Comparison of ENCODE assay signal across 9 cellular contexts in the genomic region with DNA sequence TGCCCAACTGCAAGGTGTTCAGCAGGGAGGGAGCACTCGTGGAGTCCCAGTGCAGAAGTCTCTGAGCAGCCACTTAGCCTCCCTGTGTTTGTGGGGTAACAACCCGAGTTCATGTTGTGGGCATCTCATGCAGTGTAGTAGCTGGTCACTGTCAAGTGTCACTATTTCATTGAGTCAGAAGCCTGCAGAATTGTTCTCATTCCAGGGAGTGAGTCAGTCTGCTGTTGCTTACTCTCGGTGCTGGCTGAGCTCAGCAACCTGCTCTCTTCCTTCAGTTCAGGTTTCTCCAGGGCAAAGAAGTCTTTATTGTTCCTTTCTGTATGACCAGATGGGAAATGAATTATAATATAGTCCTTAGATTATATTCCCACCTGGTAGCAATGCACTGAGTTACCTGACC. TPM values are rescaled to one million over a fixed set of nuclear protein-coding genes. Genes with fewer than 3 reads are reported as not detected.
A peak's percentile ranks its signal among the peaks of the same experiment; 100 is the strongest.
DNase-seq lines count a peak whose midpoint lies in the region; ATAC-seq and TF ChIP-seq lines count a peak whose summit lies in the region.
"Had no signal": no experiment of that assay in that cellular context is flagged by ENCODE, and none has a peak within 500 bp of the region (broad histone marks: within the 10 kb centered on the region; RNA-seq: fewer than 3 reads in every experiment).

No MANE protein-coding gene starts in this region.

- H3K4me1 ChIP-seq in colonic mucosa (peaks cover 6% of the 10 kb centered on the region), upper lobe of left lung (peaks cover 17 to 28% (median 23%) of the 10 kb centered on the region in 4 donors)

- H3K27ac ChIP-seq in colonic mucosa (peak overlapping the region; percentile 14), upper lobe of left lung (peak overlapping the region; percentile 46 to 66 (median 60))

- H3K4me1 Mint-ChIP-seq in activated naive CD4-positive, alpha-beta T cell treated with anti-CD3 and anti-CD28 coated beads, Interleukin-2, amount 10 ng/mL, durations not matched to agents 7 days and 5 days: peaks cover 67% of the 10 kb centered on the region

- no peaks in the 10 kb centered on the region for H3K36me3 Mint-ChIP-seq in activated naive CD4-positive, alpha-beta T cell treated with anti-CD3 and anti-CD28 coated beads, Interleukin-2, amount 50 U/mL, for 72 hours
- H3K36me3 Mint-ChIP-seq in activated naive CD4-positive, alpha-beta T cell treated with anti-CD3 and anti-CD28 coated beads, Interleukin-2, amount 10 ng/mL, durations not matched to agents 7 days and 5 days: peaks cover 42% of the 10 kb centered on the region

- TF ChIP-seq CTCF in colonic mucosa (IDR thresholded peaks at IDR 0.05) (no peak), upper lobe of left lung (IDR thresholded peaks at IDR 0.05) (no peak)

- no peaks in the 10 kb centered on the region for H3K36me3 ChIP-seq in colonic mucosa
- peaks cover 0 to 18% (median 2%) of the 10 kb centered on the region in 4 donors for H3K36me3 ChIP-seq in upper lobe of left lung

- intact Hi-C loops in colonic mucosa (cut with DNase I): no loop called here

- peak; percentile 79 to 86 for ATAC-seq in activated naive CD4-positive, alpha-beta T cell treated with anti-CD3 and anti-CD28 coated beads, Interleukin-2, amount 50 U/mL, for 72 hours
- ATAC-seq in upper lobe of left lung (ENCODE audit: low FRiP score in 2 of 2): peak; percentile 69 to 73
- no peak for ATAC-seq in HG03135 (IDR thresholded peaks at IDR 0.05; ENCODE audit: unreplicated experiment)

- CTCF ChIA-PET in activated naive CD4-positive, alpha-beta T cell treated with anti-CD3 and anti-CD28 coated beads, Interleukin-2, amount 10 ng/mL, durations not matched to agents 7 days and 5 days (lab: Charles Lee): interaction anchor here (1.7 to 2.9 kb wide), 2 partner anchors 10 to 22 kb away, joined by 5 to 11 read pairs; no protein-coding TSS in a partner anchor

- TF ChIP-seq EP300 in upper lobe of left lung (IDR thresholded peaks at IDR 0.05): no peak

- DNase-seq in activated naive CD4-positive, alpha-beta T cell treated with anti-CD3 and anti-CD28 coated beads, Interleukin-2, amount 50 U/mL, for 72 hours (ENCODE audit: low spot score in 2 of 2): no peak
- DNase-seq in activated naive CD4-positive, alpha-beta T cell treated with anti-CD3 and anti-CD28 coated beads, Interleukin-2, amount 10 ng/mL, durations not matched to agents 7 days and 5 days: no peak
- DNase-seq in colonic mucosa (no peak), lung microvascular endothelial cell (ENCODE audit: low read depth in 2 of 2) (peak; percentile 52 to 79), upper lobe of left lung (no peak), Kasumi-1 (lab: John Stamatoyannopoulos, UW) (no peak)
- DNase-seq in activated CD4-positive, alpha-beta T cell treated with anti-CD3 and anti-CD28 coated beads for 1 hour: no peak

- 50 to 69% methylated on average over 1 to 3 of the region's 3 CpGs for WGBS in upper lobe of left lung, 2 donors

- H3K4me3 ChIP-seq in colonic mucosa: no peak overlapping the region
- no peak overlapping the region for H3K4me3 ChIP-seq in upper lobe of left lung

- TF ChIP-seq POLR2A in upper lobe of left lung (IDR thresholded peaks at IDR 0.05): no peak

- no peak overlapping the region for H3K9ac ChIP-seq in colonic mucosa (ENCODE audit: low read depth in 2 of 2, low read length in 2 of 2)

- no peak overlapping the region for H3K4me3 Mint-ChIP-seq in activated naive CD4-positive, alpha-beta T cell treated with anti-CD3 and anti-CD28 coated beads, Interleukin-2, amount 10 ng/mL, durations not matched to agents 7 days and 5 days
- H3K4me3 Mint-ChIP-seq: nephron had no signal

- H3K27me3 ChIP-seq in colonic mucosa (no peaks in the 10 kb centered on the region), upper lobe of left lung (no peaks in the 10 kb centered on the region)

- H3K27ac Mint-ChIP-seq in activated naive CD4-positive, alpha-beta T cell treated with anti-CD3 and anti-CD28 coated beads, Interleukin-2, amount 50 U/mL, for 72 hours: peak overlapping the region in 1 of 2 donors; percentile 8
- no peak overlapping the region for H3K27ac Mint-ChIP-seq in activated naive CD4-positive, alpha-beta T cell treated with anti-CD3 and anti-CD28 coated beads, Interleukin-2, amount 10 ng/mL, durations not matched to agents 7 days and 5 days

- H3K27me3 Mint-ChIP-seq in activated naive CD4-positive, alpha-beta T cell treated with anti-CD3 and anti-CD28 coated beads, Interleukin-2, amount 10 ng/mL, durations not matched to agents 7 days and 5 days: no peaks in the 10 kb centered on the region

- H3K9me3 Mint-ChIP-seq in activated naive CD4-positive, alpha-beta T cell treated with anti-CD3 and anti-CD28 coated beads, Interleukin-2, amount 50 U/mL, for 72 hours: no peaks in the 10 kb centered on the region
- no peaks in the 10 kb centered on the region for H3K9me3 Mint-ChIP-seq in activated naive CD4-positive, alpha-beta T cell treated with anti-CD3 and anti-CD28 coated beads, Interleukin-2, amount 10 ng/mL, durations not matched to agents 7 days and 5 days
- H3K9me3 Mint-ChIP-seq: nephron had no signal

- no peaks in the 10 kb centered on the region for H3K9me3 ChIP-seq in colonic mucosa
- no peaks in the 10 kb centered on the region for H3K9me3 ChIP-seq in upper lobe of left lung

RNA-seq across cellular contexts. Expression of a gene that starts 24.1 kb away (rescaled TPM):
- total RNA-seq in activated naive CD4-positive, alpha-beta T cell treated with anti-CD3 and anti-CD28 coated beads, Interleukin-2, amount 50 U/mL, for 72 hours: 10 to 100 TPM; 32.5 to 56.4 TPM
- 10 to 100 TPM; 46.8 to 55.7 TPM for total RNA-seq in colonic mucosa
- total RNA-seq in lung microvascular endothelial cell: 96.3 and 127 TPM in 2 replicates
- 10 to 100 TPM; 22.0 to 93.9 (median 53.8) TPM for total RNA-seq in upper lobe of left lung

RNA-seq across cellular contexts. Expression of a gene that starts 25.9 kb away (rescaled TPM):
- total RNA-seq in activated naive CD4-positive, alpha-beta T cell treated with anti-CD3 and anti-CD28 coated beads, Interleukin-2, amount 50 U/mL, for 72 hours: 10 to 100 TPM; 30.5 to 42.8 TPM
- total RNA-seq in colonic mucosa (10 to 100 TPM; 25.8 to 40.2 TPM), lung microvascular endothelial cell (53.4 and 55.6 TPM in 2 replicates), upper lobe of left lung (10 to 100 TPM; 34.4 to 80.7 (median 43.3) TPM)

RNA-seq across cellular contexts. Expression of a gene that starts 38.3 kb away (rescaled TPM):
- 10 to 100 TPM; 27.5 to 32.9 TPM for total RNA-seq in activated naive CD4-positive, alpha-beta T cell treated with anti-CD3 and anti-CD28 coated beads, Interleukin-2, amount 50 U/mL, for 72 hours
- total RNA-seq in colonic mucosa: 10 to 100 TPM; 13.1 to 18.4 TPM
- total RNA-seq in lung microvascular endothelial cell: 5.7 and 6.0 TPM in 2 replicates
- 10 to 100 TPM in 5 of 6 donors, 1 to 10 TPM in 1; 7.3 to 27.0 (median 21.9) TPM for total RNA-seq in upper lobe of left lung

RNA-seq across cellular contexts. Expression of a gene that starts 55.9 kb away (rescaled TPM):
- under 1 TPM; 0.05 to 0.19 TPM for total RNA-seq in activated naive CD4-positive, alpha-beta T cell treated with anti-CD3 and anti-CD28 coated beads, Interleukin-2, amount 50 U/mL, for 72 hours
- under 1 TPM in 1 of 2 donors, not detected in 1; 0.08 TPM for total RNA-seq in colonic mucosa
- under 0.01 TPM in 1 of 2 replicates, not detected in the other for total RNA-seq in lung microvascular endothelial cell
- 1 to 10 TPM in 1 of 6 donors, under 1 TPM in 4, not detected in 1; 0.24 to 1.0 (median 0.46) TPM for total RNA-seq in upper lobe of left lung

Comparison
In these comparisons a context has a peak if more than half of its experiments do, and no peak if none do; other contexts are left out.
1. DNase-seq: peak in lung microvascular endothelial cell (2 of 2); none in activated naive CD4-positive, alpha-beta T cell treated with anti-CD3 and anti-CD28 coated beads, Interleukin-2, amount 50 U/mL, for 72 hours (0 of 2), activated naive CD4-positive, alpha-beta T cell treated with anti-CD3 and anti-CD28 coated beads, Interleukin-2, amount 10 ng/mL, durations not matched to agents 7 days and 5 days (single experiment), colonic mucosa (single experiment), upper lobe of left lung (0 of 2), Kasumi-1 (0 of 2) and activated CD4-positive, alpha-beta T cell treated with anti-CD3 and anti-CD28 coated beads for 1 hour (single experiment).